In genomic region chr3:66858656-66859381, GRCh38 we compare ENCODE assay signal across 20 cellular contexts.
A peak's percentile ranks its signal among the peaks of the same experiment; 100 is the strongest.
DNase-seq lines count a peak whose midpoint lies in the region; ATAC-seq and TF ChIP-seq lines count a peak whose summit lies in the region.
"Had no signal": no experiment of that assay in that cellular context is flagged by ENCODE, and none has a peak within 500 bp of the region (broad histone marks: within the 10 kb centered on the region; RNA-seq: fewer than 3 reads in every experiment).

No MANE protein-coding gene starts in this region.

- no peak for ATAC-seq in naive thymus-derived CD8-positive, alpha-beta T cell
- ATAC-seq in HG02840 (IDR thresholded peaks at IDR 0.05; ENCODE audit: low FRiP score, unreplicated experiment), result no peak
- ATAC-seq: gastroesophageal sphincter had no signal

- no peaks in the 10 kb centered on the region for H3K36me3 ChIP-seq in ES-I3 (ENCODE audit: insufficient read depth, low read length)
- no peaks in the 10 kb centered on the region for H3K36me3 ChIP-seq in neural progenitor cell
- H3K36me3 ChIP-seq: gastroesophageal sphincter, left ventricle myocardium inferior, right atrium auricular region had no signal

- no peak overlapping the region for H3K4me2 ChIP-seq in neural progenitor cell

- no peaks in the 10 kb centered on the region for H3K79me2 ChIP-seq in neural progenitor cell (ENCODE audit: low read depth)

- H3K4me1 Mint-ChIP-seq in neural progenitor cell, result peaks cover 17% of the 10 kb centered on the region
- H3K4me1 Mint-ChIP-seq in naive thymus-derived CD8-positive, alpha-beta T cell, result no peaks in the 10 kb centered on the region
- H3K4me1 Mint-ChIP-seq: CD4-positive, CD25-positive, alpha-beta regulatory T cell; naive B cell had no signal

- H3K4me1 ChIP-seq in ES-I3 (ENCODE audit: insufficient read depth, low read length) (peaks cover 12% of the 10 kb centered on the region), neural progenitor cell (peaks cover 10% of the 10 kb centered on the region)
- H3K4me1 ChIP-seq: gastroesophageal sphincter, left ventricle myocardium inferior, right atrium auricular region had no signal

- no peaks in the 10 kb centered on the region for H3K27me3 ChIP-seq in neural progenitor cell
- H3K27me3 ChIP-seq: gastroesophageal sphincter, right atrium auricular region had no signal

- no peaks in the 10 kb centered on the region for H3K36me3 Mint-ChIP-seq in neural progenitor cell
- no peaks in the 10 kb centered on the region for H3K36me3 Mint-ChIP-seq in naive thymus-derived CD8-positive, alpha-beta T cell
- H3K36me3 Mint-ChIP-seq: brain; CD4-positive, CD25-positive, alpha-beta regulatory T cell; naive B cell had no signal

- DNase-seq in NAMALWA (ENCODE audit: low spot score) (peak; percentile 1), choroid plexus epithelial cell (ENCODE audit: low read depth) (no peak), neural progenitor cell (ENCODE audit: low spot score) (peak; percentile 60), NCI-H187 (lab: John Stamatoyannopoulos, UW) (no peak)
- no peak for DNase-seq in activated CD8-positive, alpha-beta memory T cell treated with anti-CD3 and anti-CD28 coated beads for 24 hours
- DNase-seq in naive thymus-derived CD8-positive, alpha-beta T cell, result no peak
- DNase-seq: activated gamma-delta T cell treated with Interleukin-2 at 50 U/mL for 16 hours; CD4-positive, CD25-positive, alpha-beta regulatory T cell; effector CD8-positive, alpha-beta T cell; left ventricle myocardium inferior; naive B cell; NCI-H1105 treated with DMSO at 0.1 percent for 48 hours; NCI-H446 treated with DMSO at 0.1 percent for 48 hours; stimulated activated naive CD4-positive, alpha-beta T cell treated with Interleukin-2 at 50 U/mL for 16 hours had no signal

- no peak overlapping the region for H3K4me3 ChIP-seq in choroid plexus epithelial cell (ENCODE audit: low read depth, low read length)
- H3K4me3 ChIP-seq in neural progenitor cell, result no peak overlapping the region
- H3K4me3 ChIP-seq: gastroesophageal sphincter, left ventricle myocardium inferior, right atrium auricular region had no signal

- POLR2A ChIA-PET in naive thymus-derived CD8-positive, alpha-beta T cell (lab: Charles Lee), result no interaction called here

- H3K27ac ChIP-seq in neural progenitor cell, result no peak overlapping the region
- H3K27ac ChIP-seq: gastroesophageal sphincter, left ventricle myocardium inferior, right atrium auricular region, RWPE1 had no signal

- H3K27ac Mint-ChIP-seq in neural progenitor cell, result no peak overlapping the region
- no peak overlapping the region for H3K27ac Mint-ChIP-seq in naive thymus-derived CD8-positive, alpha-beta T cell
- H3K27ac Mint-ChIP-seq: brain; CD4-positive, CD25-positive, alpha-beta regulatory T cell had no signal

- H3K9ac ChIP-seq in ES-I3 (ENCODE audit: low read depth, low read length), result peak overlapping the region; percentile 5; the same call in 1 of the 2 replicates
- H3K9ac ChIP-seq in neural progenitor cell, result no peak overlapping the region

- TF ChIP-seq CTCF in choroid plexus epithelial cell (conservative IDR thresholded peaks at IDR 0.05; ENCODE audit: low read depth, low read length) (peak; percentile 21), neural progenitor cell (IDR thresholded peaks at IDR 0.05) (peak; percentile 66)

- no peaks in the 10 kb centered on the region for H3K9me3 ChIP-seq in ES-I3 (ENCODE audit: control insufficient read depth, insufficient read depth, low read length)
- no peaks in the 10 kb centered on the region for H3K9me3 ChIP-seq in neural progenitor cell (ENCODE audit: low read depth)
- H3K9me3 ChIP-seq: gastroesophageal sphincter, left ventricle myocardium inferior, right atrium auricular region had no signal

- no peaks in the 10 kb centered on the region for H3F3A ChIP-seq in neural progenitor cell (ENCODE audit: low read depth)

- H2AFZ ChIP-seq in neural progenitor cell (replicated peaks), result peak overlapping the region; percentile 26

- H3K4me3 Mint-ChIP-seq in neural progenitor cell, result no peak overlapping the region
- no peak overlapping the region for H3K4me3 Mint-ChIP-seq in naive thymus-derived CD8-positive, alpha-beta T cell
- H3K4me3 Mint-ChIP-seq: brain; CD4-positive, CD25-positive, alpha-beta regulatory T cell; naive B cell had no signal

- no peaks in the 10 kb centered on the region for H4K20me1 ChIP-seq in neural progenitor cell (ENCODE audit: low read depth)

- peaks cover 14% of the 10 kb centered on the region for H3K9me3 Mint-ChIP-seq in neural progenitor cell
- H3K9me3 Mint-ChIP-seq in naive thymus-derived CD8-positive, alpha-beta T cell, result peaks cover 0 to 12% (median 0%) of the 10 kb centered on the region in 9 donors

- H3K27me3 Mint-ChIP-seq in neural progenitor cell (ENCODE audit: insufficient read depth, low read depth), result peaks cover 3% of the 10 kb centered on the region
- peaks cover 0 to 5% (median 4%) of the 10 kb centered on the region in 5 donors for H3K27me3 Mint-ChIP-seq in naive thymus-derived CD8-positive, alpha-beta T cell
- H3K27me3 Mint-ChIP-seq: brain had no signal

Comparison
In these comparisons a context has a peak if more than half of its experiments do, and no peak if none do; other contexts are left out.
1. DNase-seq: peak in NAMALWA (single experiment) and neural progenitor cell (single experiment); none in choroid plexus epithelial cell (single experiment), activated CD8-positive, alpha-beta memory T cell treated with anti-CD3 and anti-CD28 coated beads for 24 hours (single experiment), naive thymus-derived CD8-positive, alpha-beta T cell (0 of 10) and NCI-H187 (0 of 2).